ENCODE assay signal across 8 cellular contexts in genomic region chr7:142496545-142496991, GRCh38.
A peak's percentile ranks its signal among the peaks of the same experiment; 100 is the strongest.
DNase-seq lines count a peak whose midpoint lies in the region; ATAC-seq, FAIRE-seq and TF ChIP-seq lines count a peak whose summit lies in the region.

No MANE protein-coding gene starts in this region.

- no peak overlapping the region for H2BK20ac ChIP-seq in H1 (ENCODE audit: low read length)

- TF ChIP-seq CTCF in AG09319 (IDR thresholded peaks at IDR 0.05; ENCODE audit: low read depth, low read length), result peak; percentile 70
- TF ChIP-seq CTCF in GM12874 (IDR thresholded peaks at IDR 0.05; ENCODE audit: insufficient read depth, low read depth, low read length), result peak; percentile 65
- TF ChIP-seq CTCF in Peyer's patch (IDR thresholded peaks at IDR 0.05), result peak; percentile 21 to 83 (median 67)
- TF ChIP-seq CTCF in H1 (IDR thresholded peaks at IDR 0.05; ENCODE audit: control extremely low read depth in 1 of 3, insufficient read depth in 1 of 3, low read depth in 1 of 3, low read length in 3 of 3), result peak; percentile 58 to 83 (median 78)
- peak; percentile 71 for TF ChIP-seq CTCF in natural killer cell (IDR thresholded peaks at IDR 0.05)

- FAIRE-seq in H1 (lab: Jason Lieb, UNC), result no peak

- no peak overlapping the region for H3K27ac Mint-ChIP-seq in natural killer cell

- no peaks in the 10 kb centered on the region for H3K9me3 ChIP-seq in Peyer's patch
- no peaks in the 10 kb centered on the region for H3K9me3 ChIP-seq in H1 (ENCODE audit: insufficient read depth in 2 of 2, low read depth in 1 of 2, low read length in 1 of 2)

- H3K4me1 ChIP-seq in Peyer's patch (peaks cover 0 to 5% (median 0%) of the 10 kb centered on the region in 4 donors), H1 (replicated peaks in 1 of 4; ENCODE audit: control insufficient read depth in 3 of 4, insufficient read depth in 4 of 4, low read length in 3 of 4) (no peaks in the 10 kb centered on the region)

- no peak overlapping the region for H2BK12ac ChIP-seq in H1 (ENCODE audit: low read depth, low read length)

- DNase-seq in AG09319 (ENCODE audit: extremely low read depth, low read depth) (no peak), Peyer's patch (no peak), H1 (ENCODE audit: low read depth in 1 of 2, low spot score in 2 of 2) (no peak), natural killer cell (no peak), NCI-H146 treated with DMSO at 0.1 percent for 48 hours (lab: John Stamatoyannopoulos, UW; ENCODE audit: unreplicated experiment) (no peak), islet precursor cell (no peak)

- H2BK120ac ChIP-seq in H1 (replicated peaks; ENCODE audit: low read depth, low read length), result no peak overlapping the region

- no peak overlapping the region for H2AK5ac ChIP-seq in H1 (ENCODE audit: low read depth, low read length)

- H3K27me3 ChIP-seq in Peyer's patch (no peaks in the 10 kb centered on the region), H1 (replicated peaks in 1 of 4; ENCODE audit: control insufficient read depth in 3 of 4, extremely low read depth in 1 of 4, insufficient read depth in 3 of 4, low read length in 3 of 4) (no peaks in the 10 kb centered on the region)

- H3K23me2 ChIP-seq in H1 (ENCODE audit: low read depth, low read length), result no peaks in the 10 kb centered on the region; the same call in 1 of the 2 replicates

- intact Hi-C loops in natural killer cell (cut with micrococcal nuclease), result no loop called here

- no peak overlapping the region for H3K23ac ChIP-seq in H1 (ENCODE audit: insufficient read length)

- H3K79me1 ChIP-seq in H1 (ENCODE audit: low read depth, low read length), result no peaks in the 10 kb centered on the region

- POLR2A ChIA-PET in H1 (lab: Charles Lee; ENCODE audit: partially characterized antibody), result no interaction called here

- H3K36me3 Mint-ChIP-seq in natural killer cell, result no peaks in the 10 kb centered on the region

- no peak overlapping the region for H2AFZ ChIP-seq in H1 (ENCODE audit: low read length)

- H2BK5ac ChIP-seq in H1 (ENCODE audit: low read depth, low read length), result no peak overlapping the region

- H3K9ac ChIP-seq in H1 (replicated peaks in 1 of 4; ENCODE audit: extremely low read depth in 1 of 4, low read depth in 3 of 4, low read length in 3 of 4), result no peak overlapping the region

- no peak overlapping the region for H3K18ac ChIP-seq in H1 (ENCODE audit: extremely low read depth, low read length)

- no peak overlapping the region for H4K91ac ChIP-seq in H1 (replicated peaks; ENCODE audit: insufficient read length, low read length)

- H3K4me1 Mint-ChIP-seq in natural killer cell, result peaks cover 9 to 12% of the 10 kb centered on the region in 2 donors

- TF ChIP-seq POLR2A in Peyer's patch (IDR thresholded peaks at IDR 0.05) (no peak), H1 (IDR thresholded peaks at IDR 0.05; ENCODE audit: control extremely low read depth in 1 of 2, low read depth in 2 of 2, low read length in 2 of 2) (no peak)

- H3K4me3 ChIP-seq in Peyer's patch (no peak overlapping the region), H1 (ENCODE audit: extremely low read depth in 1 of 4, insufficient read depth in 2 of 4, low read depth in 3 of 4, low read length in 4 of 4) (no peak overlapping the region)

- peak; percentile 37 to 61 for TF ChIP-seq RAD21 in H1 (IDR thresholded peaks at IDR 0.05 in 1 of 2, conservative IDR thresholded peaks at IDR 0.05 in 1 of 2; ENCODE audit: low read depth in 2 of 2, low read length in 2 of 2)

- no peak overlapping the region for H4K5ac ChIP-seq in H1 (ENCODE audit: insufficient read length, low read depth, low read length)

- H4K20me1 ChIP-seq in H1 (replicated peaks in 1 of 2; ENCODE audit: control insufficient read depth in 1 of 2, insufficient read depth in 2 of 2, low read length in 2 of 2), result no peaks in the 10 kb centered on the region

- no peak overlapping the region for H3K4me3 Mint-ChIP-seq in natural killer cell

- H3K4me2 ChIP-seq in H1 (ENCODE audit: insufficient read depth in 1 of 2, low read depth in 2 of 2, low read length in 2 of 2), result no peak overlapping the region

- no peak overlapping the region for H4K8ac ChIP-seq in H1 (ENCODE audit: extremely low read depth, insufficient read depth, low read length)

- H3K4ac ChIP-seq in H1 (replicated peaks; ENCODE audit: insufficient read length, low read depth, low read length), result no peak overlapping the region

- no peak overlapping the region for H3K56ac ChIP-seq in H1 (replicated peaks; ENCODE audit: insufficient read length, low read depth, low read length)

- peaks cover 5 to 12% of the 10 kb centered on the region in 2 donors for H3K27me3 Mint-ChIP-seq in natural killer cell (ENCODE audit: low read depth in 2 of 2)

- H3K27ac ChIP-seq in Peyer's patch (no peak overlapping the region), H1 (ENCODE audit: low read depth, low read length) (no peak overlapping the region)

- H2BK15ac ChIP-seq in H1 (ENCODE audit: low read length), result no peak overlapping the region

- CTCF ChIA-PET in H1 (lab: Charles Lee; ENCODE audit: partially characterized antibody), result interaction anchor here (0.9 to 32.4 kb wide), 50 partner anchors 12 to 506 kb away, joined by 3 to 665 read pairs (median 5); no protein-coding TSS in a partner anchor

- WGBS in H1 (ENCODE audit: extremely low coverage in 1 of 2, insufficient coverage in 1 of 2, insufficient read length in 1 of 2, insufficient replicate concordance in 2 of 2, low coverage in 1 of 2, low lambda C conversion rate in 2 of 2, missing lambda C conversion rate in 1 of 2), 2 experiments, result 36% methylated on average over 8 of the region's 8 CpGs; no CpG with 5 or more reads in 1 of the 2 experiments

- no peak overlapping the region for H3K14ac ChIP-seq in H1 (ENCODE audit: insufficient read length)

- H3K36me3 ChIP-seq in Peyer's patch, result no peaks in the 10 kb centered on the region
- no peaks in the 10 kb centered on the region for H3K36me3 ChIP-seq in H1 (ENCODE audit: control insufficient read depth in 2 of 4, insufficient read depth in 4 of 4, low read length in 3 of 4)

- H3K9me3 Mint-ChIP-seq in natural killer cell, result no peaks in the 10 kb centered on the region

- no peak for TF ChIP-seq EP300 in H1 (IDR thresholded peaks at IDR 0.05; ENCODE audit: borderline replicate concordance in 1 of 2, low read depth in 2 of 2, low read length in 2 of 2)

- no peaks in the 10 kb centered on the region for H3K79me2 ChIP-seq in H1 (ENCODE audit: control insufficient read depth in 1 of 2, insufficient read depth in 2 of 2, low read length in 2 of 2)

- ATAC-seq in HG02885 (IDR thresholded peaks at IDR 0.05; ENCODE audit: poor library complexity, unreplicated experiment), result peak; percentile 74
- ATAC-seq in natural killer cell, result peak in 1 of 3 donors; percentile 68

TF ChIP-seq in H1, 55 proteins besides CTCF, POLR2A, EP300 and RAD21:
- no peak for TF ChIP-seq CHD2 (IDR thresholded peaks at IDR 0.05; ENCODE audit: low read length)
- TF ChIP-seq CHD1 (IDR thresholded peaks at IDR 0.05; ENCODE audit: low read depth, low read length), result no peak
- TF ChIP-seq NANOG (IDR thresholded peaks at IDR 0.05; ENCODE audit: insufficient read depth, low read depth, low read length, poor library complexity, severe bottlenecking), result no peak
- no peak for TF ChIP-seq YY1 (IDR thresholded peaks at IDR 0.05; ENCODE audit: low read depth, low read length)
- no peak for TF ChIP-seq TAF1 (IDR thresholded peaks at IDR 0.05; ENCODE audit: low read depth, low read length)
- no peak for TF ChIP-seq TBP (IDR thresholded peaks at IDR 0.05; ENCODE audit: low read depth, low read length)
- TF ChIP-seq RBBP5 (IDR thresholded peaks at IDR 0.05; ENCODE audit: borderline replicate concordance, low read depth, low read length), result no peak
- TF ChIP-seq RNF2 (IDR thresholded peaks at IDR 0.05; ENCODE audit: borderline replicate concordance, low read depth, low read length, missing control alignments, poor library complexity, severe bottlenecking), result no peak
- no peak for TF ChIP-seq SIX5 (IDR thresholded peaks at IDR 0.05; ENCODE audit: low read depth, low read length)
- no peak for TF ChIP-seq BRCA1 (IDR thresholded peaks at IDR 0.05; ENCODE audit: low read depth, low read length)
- no peak for TF ChIP-seq ATF2 (IDR thresholded peaks at IDR 0.05; ENCODE audit: low read length)
- TF ChIP-seq MAFK (IDR thresholded peaks at IDR 0.05; ENCODE audit: low read depth, low read length), result no peak
